In genomic region chr6:170293411-170293844, GRCh38 we compare ENCODE assay signal across 15 cellular contexts. TPM values are rescaled to one million over a fixed set of nuclear protein-coding genes. Genes with fewer than 3 reads are reported as not detected.
DNase-seq lines count a peak whose midpoint lies in the region; ATAC-seq, FAIRE-seq and TF ChIP-seq lines count a peak whose summit lies in the region.
"Had no signal": no experiment of that assay in that cellular context is flagged by ENCODE, and none has a peak within 500 bp of the region (broad histone marks: within the 10 kb centered on the region; RNA-seq: fewer than 3 reads in every experiment).

No MANE protein-coding gene starts in this region.

- H3K4me1 ChIP-seq in astrocyte (ENCODE audit: insufficient read depth, low read length): peaks cover 12% of the 10 kb centered on the region
- peaks cover 65% of the 10 kb centered on the region for H3K4me1 ChIP-seq in lower lobe of right lung
- H3K4me1 ChIP-seq in mucosa of descending colon (ENCODE audit: low read depth): peaks cover 61% of the 10 kb centered on the region
- H3K4me1 ChIP-seq in upper lobe of right lung: peaks cover 46% of the 10 kb centered on the region

- no peaks in the 10 kb centered on the region for H3K79me2 ChIP-seq in astrocyte (ENCODE audit: insufficient read depth, low read length)

- peak; percentile 22 for DNase-seq in activated CD8-positive, alpha-beta memory T cell treated with anti-CD3 and anti-CD28 coated beads, Interleukin-2, amount 50 U/mL, for 48 hours
- DNase-seq in activated CD8-positive, alpha-beta memory T cell treated with anti-CD3 and anti-CD28 coated beads for 24 hours: no peak
- DNase-seq in astrocyte (ENCODE audit: low read depth): no peak
- DNase-seq in lower lobe of right lung: no peak
- DNase-seq in superior temporal gyrus (ENCODE audit: extremely low spot score): peak; percentile 52
- no peak for DNase-seq in mucosa of descending colon
- no peak for DNase-seq in upper lobe of right lung
- DNase-seq: body of pancreas, kidney, NCI-H2081 treated with DMSO at 0.1 percent for 48 hours had no signal

- H3K4me1 Mint-ChIP-seq in astrocyte (ENCODE audit: low read depth, unreplicated experiment): peaks cover 9% of the 10 kb centered on the region

- no peak overlapping the region for H3K4me3 ChIP-seq in astrocyte (ENCODE audit: insufficient read depth, low read depth, low read length)
- H3K4me3 ChIP-seq in lower lobe of right lung: peak overlapping the region; percentile 8
- H3K4me3 ChIP-seq in mucosa of descending colon: no peak overlapping the region
- H3K4me3 ChIP-seq in upper lobe of right lung: no peak overlapping the region
- H3K4me3 ChIP-seq: body of pancreas had no signal

- peaks cover 76% of the 10 kb centered on the region for H3K27me3 ChIP-seq in astrocyte (ENCODE audit: insufficient read depth, low read length)
- peaks cover 87% of the 10 kb centered on the region for H3K27me3 ChIP-seq in lower lobe of right lung (ENCODE audit: low read depth)
- H3K27me3 ChIP-seq in upper lobe of right lung: peaks cover 63% of the 10 kb centered on the region

- H3K9ac ChIP-seq in astrocyte (ENCODE audit: low read length): no peak overlapping the region

- H3K4me2 ChIP-seq in astrocyte (ENCODE audit: low read length): peak overlapping the region; percentile 46

- H3K27ac ChIP-seq in astrocyte (ENCODE audit: low read depth, low read length): no peak overlapping the region
- no peak overlapping the region for H3K27ac ChIP-seq in lower lobe of right lung
- H3K27ac ChIP-seq in upper lobe of right lung: no peak overlapping the region
- H3K27ac ChIP-seq: body of pancreas, RWPE1 had no signal

- H3K27me3 Mint-ChIP-seq in astrocyte (ENCODE audit: low read depth, unreplicated experiment): peaks cover 53% of the 10 kb centered on the region

- H2AFZ ChIP-seq in astrocyte (ENCODE audit: low read depth, low read length): no peak overlapping the region

- no peak overlapping the region for H3K27ac Mint-ChIP-seq in astrocyte (ENCODE audit: unreplicated experiment)

- H3K9me3 ChIP-seq in astrocyte (ENCODE audit: insufficient read depth, low read depth, low read length) (no peaks in the 10 kb centered on the region), lower lobe of right lung (no peaks in the 10 kb centered on the region), mucosa of descending colon (no peaks in the 10 kb centered on the region), upper lobe of right lung (no peaks in the 10 kb centered on the region)
- H3K9me3 ChIP-seq: body of pancreas had no signal

- ATAC-seq in lower lobe of right lung (no peak), mucosa of descending colon (no peak), GM18907 (IDR thresholded peaks at IDR 0.05; ENCODE audit: unreplicated experiment) (no peak), upper lobe of right lung (no peak)
- ATAC-seq: body of pancreas had no signal

- H3K36me3 Mint-ChIP-seq in astrocyte (ENCODE audit: low read depth, unreplicated experiment): peaks cover 1% of the 10 kb centered on the region

- no peak for FAIRE-seq in astrocyte (lab: Jason Lieb, UNC)
- FAIRE-seq: A204.1, frontal cortex, kidney had no signal

- H3K36me3 ChIP-seq in astrocyte (ENCODE audit: insufficient read depth, low read length) (no peaks in the 10 kb centered on the region), lower lobe of right lung (peaks cover 1% of the 10 kb centered on the region), mucosa of descending colon (ENCODE audit: low read depth) (no peaks in the 10 kb centered on the region), upper lobe of right lung (no peaks in the 10 kb centered on the region)

- H4K20me1 ChIP-seq in astrocyte (ENCODE audit: insufficient read depth, low read length): peaks cover 25% of the 10 kb centered on the region

- H3K9me3 Mint-ChIP-seq in astrocyte (ENCODE audit: unreplicated experiment): no peaks in the 10 kb centered on the region

- H3K4me3 Mint-ChIP-seq in astrocyte (ENCODE audit: unreplicated experiment): no peak overlapping the region

- TF ChIP-seq CTCF in astrocyte (IDR thresholded peaks at IDR 0.05; ENCODE audit: insufficient read depth, low read depth, low read length) (no peak), lower lobe of right lung (IDR thresholded peaks at IDR 0.05) (no peak), mucosa of descending colon (IDR thresholded peaks at IDR 0.05) (no peak), upper lobe of right lung (IDR thresholded peaks at IDR 0.05) (no peak)

- intact Hi-C loops in lower lobe of right lung (cut with DNase I): no loop called here
- intact Hi-C loops in mucosa of descending colon (cut with DNase I, micrococcal nuclease): no loop called here
- intact Hi-C loops in upper lobe of right lung (cut with DNase I): no loop called here

RNA-seq across cellular contexts. Expression of gene DLL1, which starts 2.5 kb away (rescaled TPM):
- total RNA-seq in astrocyte (1.6 and 2.0 TPM in 2 replicates), lower lobe of right lung (12.9 TPM), mucosa of descending colon (10 to 100 TPM; 11.0 to 24.0 (median 16.5) TPM), upper lobe of right lung (14.6 TPM)
- total RNA-seq: T-helper 2 cell treated with Interferon-gamma antibody and Interleukin-4, amounts not matched to agents 100 ng/mL and 5 ng/mL, for 36 hours had no signal

RNA-seq across cellular contexts. Expression of gene FAM120B, which starts 13.1 kb away (rescaled TPM):
- total RNA-seq in astrocyte (29.6 and 29.8 TPM in 2 replicates), lower lobe of right lung (29.0 TPM), mucosa of descending colon (10 to 100 TPM; 30.7 to 40.0 (median 38.3) TPM), upper lobe of right lung (26.1 TPM)

Comparison
In these comparisons a context has a peak if more than half of its experiments do, and no peak if none do; other contexts are left out.
1. DNase-seq: peak in activated CD8-positive, alpha-beta memory T cell treated with anti-CD3 and anti-CD28 coated beads, Interleukin-2, amount 50 U/mL, for 48 hours (single experiment) and superior temporal gyrus (single experiment); none in activated CD8-positive, alpha-beta memory T cell treated with anti-CD3 and anti-CD28 coated beads for 24 hours (single experiment), astrocyte (single experiment), lower lobe of right lung (single experiment), mucosa of descending colon (0 of 3) and upper lobe of right lung (single experiment).